15 cellular contexts compared by ENCODE assay signal in genomic region chr7:29569648-29570047, GRCh38. TPM values are rescaled to one million over a fixed set of nuclear protein-coding genes. Genes with fewer than 3 reads are reported as not detected.
DNase-seq lines count a peak whose midpoint lies in the region; ATAC-seq and TF ChIP-seq lines count a peak whose summit lies in the region.
"Had no signal": no experiment of that assay in that cellular context is flagged by ENCODE, and none has a peak within 500 bp of the region (broad histone marks: within the 10 kb centered on the region; RNA-seq: fewer than 3 reads in every experiment).

No MANE protein-coding gene starts in this region.

- peaks cover 2% of the 10 kb centered on the region for H3K9me3 Mint-ChIP-seq in Calu3 (ENCODE audit: low read depth, unreplicated experiment)
- no peaks in the 10 kb centered on the region for H3K9me3 Mint-ChIP-seq in endodermal cell
- H3K9me3 Mint-ChIP-seq: activated CD4-positive, alpha-beta T cell treated with anti-CD3 and anti-CD28 coated beads, Interleukin-2, amount 10 ng/mL, durations not matched to agents 7 days and 5 days; activated T-cell treated with anti-CD3 and anti-CD28 coated beads, Interleukin-2, amount 50 U/mL, for 24 hours had no signal

- H3F3A ChIP-seq in PC-3 (ENCODE audit: low read length, unreplicated experiment): no peaks in the 10 kb centered on the region

- H3K4me3 Mint-ChIP-seq in Calu3 (ENCODE audit: low read depth, unreplicated experiment): peak overlapping the region; percentile 45
- no peak overlapping the region for H3K4me3 Mint-ChIP-seq in endodermal cell
- H3K4me3 Mint-ChIP-seq: activated CD4-positive, alpha-beta T cell treated with anti-CD3 and anti-CD28 coated beads, Interleukin-2, amount 10 ng/mL, durations not matched to agents 7 days and 5 days; activated T-cell treated with anti-CD3 and anti-CD28 coated beads, Interleukin-2, amount 50 U/mL, for 24 hours had no signal

- H3K27ac ChIP-seq in KMS-11 (peak overlapping the region; percentile 14; the same call in 1 of the 2 replicates), PC-3 (ENCODE audit: low read length) (no peak overlapping the region), iPS-20b (ENCODE audit: low read length) (no peak overlapping the region), endodermal cell (ENCODE audit: low read depth, low read length) (no peak overlapping the region)
- H3K27ac ChIP-seq: parathyroid adenoma had no signal

- BruUV-seq in Calu3 (replicated peaks; lab: Mats Ljungman, UMichigan): no TSS peak
- BruUV-seq in PC-3 (replicated peaks; lab: Mats Ljungman, UMichigan): no TSS peak

- H3K27me3 Mint-ChIP-seq in Calu3 (ENCODE audit: unreplicated experiment): no peaks in the 10 kb centered on the region
- peaks cover 24% of the 10 kb centered on the region for H3K27me3 Mint-ChIP-seq in endodermal cell (ENCODE audit: insufficient read depth)

- H3K9me3 ChIP-seq in PC-3 (ENCODE audit: low read length): no peaks in the 10 kb centered on the region
- no peaks in the 10 kb centered on the region for H3K9me3 ChIP-seq in iPS-20b (ENCODE audit: insufficient read depth, low read depth, low read length)
- no peaks in the 10 kb centered on the region for H3K9me3 ChIP-seq in endodermal cell (ENCODE audit: control insufficient read depth, low read length)
- H3K9me3 ChIP-seq: BE2C had no signal

- peak; percentile 67 for DNase-seq in Calu3
- peak; percentile 71 for DNase-seq in PC-3
- DNase-seq in endodermal cell: no peak
- DNase-seq in stimulated activated CD4-positive, alpha-beta T cell treated with anti-CD3 and anti-CD28 coated beads, Interleukin-2, amount 100 ng/mL, for 48 hours: no peak
- no peak for DNase-seq in ACHN
- DNase-seq: activated CD4-positive, alpha-beta T cell treated with anti-CD3 and anti-CD28 coated beads, Interleukin-2, amount 10 ng/mL, durations not matched to agents 7 days and 5 days; activated T-cell treated with anti-CD3 and anti-CD28 coated beads, Interleukin-2, amount 50 U/mL, for 24 hours; BE2C; central memory CD4-positive, alpha-beta T cell; DND-41; kidney glomerular epithelial cell had no signal

- no peaks in the 10 kb centered on the region for H3K9me2 ChIP-seq in PC-3 (replicated peaks; ENCODE audit: low read length)

- TF ChIP-seq CTCF in Calu3 (IDR thresholded peaks at IDR 0.05; ENCODE audit: unreplicated experiment) (no peak), KMS-11 (conservative IDR thresholded peaks at IDR 0.05; ENCODE audit: low read depth, low read length) (no peak), PC-3 (conservative IDR thresholded peaks at IDR 0.05; ENCODE audit: low read depth, low read length) (no peak), endodermal cell (conservative IDR thresholded peaks at IDR 0.05) (no peak)

- H3K4me1 ChIP-seq in KMS-11 (ENCODE audit: low read depth, poor library complexity, severe bottlenecking) (peaks cover 36% of the 10 kb centered on the region), PC-3 (ENCODE audit: insufficient read depth, low read length) (peaks cover 22% of the 10 kb centered on the region), iPS-20b (ENCODE audit: insufficient read depth, low read length) (peaks cover 18% of the 10 kb centered on the region; the same call in 1 of the 2 replicates), endodermal cell (ENCODE audit: control insufficient read depth, insufficient read depth, low read length) (peaks cover 10% of the 10 kb centered on the region)
- H3K4me1 ChIP-seq: BE2C, parathyroid adenoma had no signal

- H3K4me1 Mint-ChIP-seq in Calu3 (ENCODE audit: low read depth, unreplicated experiment) (peaks cover 62% of the 10 kb centered on the region), endodermal cell (peaks cover 5% of the 10 kb centered on the region)

- H3K9ac ChIP-seq in KMS-11: no peak overlapping the region
- H3K9ac ChIP-seq in PC-3 (ENCODE audit: low read length): no peak overlapping the region
- H3K9ac ChIP-seq in iPS-20b (ENCODE audit: low read depth, low read length): no peak overlapping the region; the same call in 1 of the 2 replicates
- no peak overlapping the region for H3K9ac ChIP-seq in endodermal cell (ENCODE audit: extremely low read depth, low read length, poor library complexity, severe bottlenecking)
- H3K9ac ChIP-seq: parathyroid adenoma had no signal

- H3K4me3 ChIP-seq in KMS-11 (IDR thresholded peaks at IDR 0.05; ENCODE audit: insufficient read depth, low read depth, low read length) (no peak overlapping the region), PC-3 (ENCODE audit: low read length) (no peak overlapping the region), iPS-20b (ENCODE audit: low read length) (peak overlapping the region; percentile 43; the same call in 1 of the 2 replicates), endodermal cell (ENCODE audit: low read length) (no peak overlapping the region)

- POLR2A ChIA-PET in PC-3 (lab: Charles Lee; ENCODE audit: unreplicated experiment): no interaction called here

- ATAC-seq in PC-3: peak; percentile 57
- ATAC-seq in HG03025 (IDR thresholded peaks at IDR 0.05; ENCODE audit: low FRiP score, unreplicated experiment): no peak

- peak overlapping the region; percentile 36 for H3K4me2 ChIP-seq in KMS-11
- H3K4me2 ChIP-seq in PC-3 (ENCODE audit: low read length): peak overlapping the region; percentile 52

- H3K79me2 ChIP-seq in KMS-11 (ENCODE audit: insufficient read depth, low read depth) (no peaks in the 10 kb centered on the region), PC-3 (ENCODE audit: low read length) (peaks cover 13% of the 10 kb centered on the region)
- H3K79me2 ChIP-seq: parathyroid adenoma had no signal

- 40 to 47% methylated on average over 6 of the region's 6 CpGs for WGBS in endodermal cell (ENCODE audit: insufficient coverage in 1 of 2, insufficient read length in 1 of 2), 2 experiments

- H3K36me3 Mint-ChIP-seq in Calu3 (ENCODE audit: insufficient read depth, unreplicated experiment): peaks cover 33% of the 10 kb centered on the region
- H3K36me3 Mint-ChIP-seq in endodermal cell (ENCODE audit: low read depth): no peaks in the 10 kb centered on the region

- CTCF ChIA-PET in Calu3 (lab: Charles Lee): no interaction called here
- CTCF ChIA-PET in PC-3 (lab: Charles Lee): no interaction called here

- no peaks in the 10 kb centered on the region for H4K20me1 ChIP-seq in KMS-11 (ENCODE audit: insufficient read depth)
- H4K20me1 ChIP-seq in PC-3 (ENCODE audit: low read length): no peaks in the 10 kb centered on the region

- in situ Hi-C loops in ACHN (cut with HindIII; ENCODE audit: low pct_ligation_motif_present, low pct_unique_long_range_greater_than_20kb, low sequenced_read_pairs): no loop called here

- H3K27ac Mint-ChIP-seq in Calu3 (ENCODE audit: unreplicated experiment) (peak overlapping the region; percentile 22), endodermal cell (no peak overlapping the region)
- H3K27ac Mint-ChIP-seq: activated CD4-positive, alpha-beta T cell treated with anti-CD3 and anti-CD28 coated beads, Interleukin-2, amount 10 ng/mL, durations not matched to agents 7 days and 5 days; activated T-cell treated with anti-CD3 and anti-CD28 coated beads, Interleukin-2, amount 50 U/mL, for 24 hours had no signal

- intact Hi-C loops in Calu3 (cut with micrococcal nuclease; ENCODE audit: unreplicated experiment) (loop anchor here (1.0 kb wide), 1 partner anchor 37 kb away; no protein-coding TSS in a partner anchor), PC-3 (cut with micrococcal nuclease) (loop anchor here (10.0 kb wide), 3 partner anchors 155 to 455 kb away; no protein-coding TSS in a partner anchor)

- H2AFZ ChIP-seq in KMS-11 (ENCODE audit: low read depth) (0 out of 2 replicates have a peak overlapping the region, but pooled peaks have one; percentile 0), PC-3 (ENCODE audit: low read length) (no peak overlapping the region)
- H2AFZ ChIP-seq: parathyroid adenoma had no signal

- H3K27me3 ChIP-seq in KMS-11 (ENCODE audit: insufficient read depth, low read depth) (no peaks in the 10 kb centered on the region), PC-3 (ENCODE audit: low read length) (no peaks in the 10 kb centered on the region), iPS-20b (ENCODE audit: insufficient read depth, low read length) (peaks cover 15% of the 10 kb centered on the region), endodermal cell (ENCODE audit: control insufficient read depth, insufficient read depth, low read length, poor library complexity, severe bottlenecking) (peaks cover 74% of the 10 kb centered on the region)

- H3K36me3 ChIP-seq in KMS-11 (ENCODE audit: insufficient read depth) (no peaks in the 10 kb centered on the region), PC-3 (ENCODE audit: low read depth, low read length) (no peaks in the 10 kb centered on the region), iPS-20b (ENCODE audit: insufficient read depth, low read depth, low read length) (peaks cover 5% of the 10 kb centered on the region; the same call in 1 of the 2 replicates), endodermal cell (ENCODE audit: control insufficient read depth, insufficient read depth, low read length) (no peaks in the 10 kb centered on the region)
- H3K36me3 ChIP-seq: BE2C had no signal

RNA-seq across cellular contexts. Expression of gene PRR15, which starts 6.0 kb away (rescaled TPM):
- total RNA-seq in Calu3 (2022): 76.1 and 111 TPM in 2 replicates
- total RNA-seq in PC-3 (2014; rRNA removed): 23.4 and 26.6 TPM in 2 replicates
- total RNA-seq in endodermal cell: 1 to 10 TPM; 2.7 to 3.7 TPM
- 1.6 TPM for polyA plus RNA-seq in endodermal cell (2013, experiment 1 of 2)
- polyA plus RNA-seq in endodermal cell (2013, experiment 2 of 2): 0.54 TPM
- total RNA-seq: activated CD4-positive, alpha-beta T cell treated with anti-CD3 and anti-CD28 coated beads, Interleukin-2, amount 10 ng/mL, durations not matched to agents 7 days and 5 days had no signal

Comparison
In these comparisons a context has a peak if more than half of its experiments do, and no peak if none do; other contexts are left out.
1. DNase-seq: peak in Calu3 (single experiment) and PC-3 (single experiment); none in endodermal cell (single experiment), stimulated activated CD4-positive, alpha-beta T cell treated with anti-CD3 and anti-CD28 coated beads, Interleukin-2, amount 100 ng/mL, for 48 hours (0 of 2) and ACHN (single experiment).